In the genomic region with DNA sequence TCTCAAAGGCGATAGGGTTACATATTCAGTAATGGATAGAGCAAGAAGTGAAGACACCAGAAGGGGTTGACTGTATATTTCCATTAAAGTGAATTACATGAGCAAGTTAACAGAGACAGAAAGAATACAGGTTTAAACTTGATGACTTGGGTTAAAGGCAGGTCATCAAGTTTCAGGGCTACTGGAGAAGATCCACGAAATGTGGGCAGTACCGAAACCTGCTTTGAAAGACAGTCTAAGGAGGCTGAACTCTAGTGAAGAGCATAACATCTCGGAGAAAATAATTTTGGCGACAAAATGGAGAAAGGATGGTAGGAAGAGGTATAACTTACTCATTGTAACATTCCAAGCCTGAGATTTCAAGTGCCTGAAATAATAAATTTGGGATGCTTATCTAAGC, we compare ENCODE assay signal across 26 cellular contexts. TPM values are rescaled to one million over a fixed set of nuclear protein-coding genes. Genes with fewer than 3 reads are reported as not detected.
"Had no signal": no experiment of that assay in that cellular context is flagged by ENCODE, and none has a peak within 500 bp of the region (broad histone marks: within the 10 kb centered on the region; RNA-seq: fewer than 3 reads in every experiment).

No MANE protein-coding gene starts in this region.

- H3K4me1 Mint-ChIP-seq: stimulated activated naive B cell treated with anti-CD40 and anti-IgM and Interleukin-4, amounts not matched to agents 10 μg/mL and 1 μg/mL and 100 μg/mL, for 72 hours had no signal

- H3K79me2 ChIP-seq: hepatocyte had no signal

- H3K27me3 Mint-ChIP-seq: progenitor cell of endocrine pancreas; stimulated activated naive B cell treated with anti-CD40 and anti-IgM and Interleukin-4, amounts not matched to agents 10 μg/mL and 1 μg/mL and 100 μg/mL, for 72 hours had no signal

- ATAC-seq: heart right ventricle; left colon; left lung; lower lobe of right lung; naive thymus-derived CD4-positive, alpha-beta T cell; natural killer cell treated with Interleukin-12 subunit alpha and Interleukin-12 subunit beta and Interleukin-15 and Interleukin-18, amount 100 ng/mL, for 72 hours; right lobe of liver; stimulated activated naive B cell treated with anti-CD40 and anti-IgM and Interleukin-4, amounts not matched to agents 10 μg/mL and 1 μg/mL and 100 μg/mL, for 72 hours; stimulated activated naive CD8-positive, alpha-beta T cell treated with anti-CD3 and anti-CD28 coated beads, Interleukin-15, Interleukin-2, amounts not matched to agents 100 U/mL and 50 U/mL, for 24 hours; upper lobe of right lung had no signal

- H3K4me3 ChIP-seq: heart right ventricle, hepatocyte, left lung, lower lobe of right lung, ovary, right atrium auricular region, right lobe of liver, stomach, testis, thyroid gland, transverse colon, upper lobe of right lung had no signal

- H3K9me3 ChIP-seq: left lung, lower lobe of right lung, ovary, right atrium auricular region, right lobe of liver, stomach, testis, thyroid gland, transverse colon, upper lobe of right lung had no signal

- H2AFZ ChIP-seq: hepatocyte had no signal

- H3K9me3 Mint-ChIP-seq: natural killer cell treated with Interleukin-12 subunit alpha and Interleukin-12 subunit beta and Interleukin-15 and Interleukin-18, amount 100 ng/mL, for 72 hours; stimulated activated naive B cell treated with anti-CD40 and anti-IgM and Interleukin-4, amounts not matched to agents 10 μg/mL and 1 μg/mL and 100 μg/mL, for 72 hours had no signal

- H3K36me3 Mint-ChIP-seq: naive thymus-derived CD4-positive, alpha-beta T cell; natural killer cell treated with Interleukin-12 subunit alpha and Interleukin-12 subunit beta and Interleukin-15 and Interleukin-18, amount 100 ng/mL, for 72 hours; stimulated activated naive B cell treated with anti-CD40 and anti-IgM and Interleukin-4, amounts not matched to agents 10 μg/mL and 1 μg/mL and 100 μg/mL, for 72 hours had no signal

- H3K4me1 ChIP-seq: left lung, lower lobe of right lung, right atrium auricular region, right lobe of liver, stomach, testis, thyroid gland, transverse colon, upper lobe of right lung had no signal

- H3K27me3 ChIP-seq: heart right ventricle, hepatocyte, left lung, ovary, right atrium auricular region, right lobe of liver, stomach, testis, thyroid gland, transverse colon, upper lobe of right lung had no signal

- DNase-seq: heart right ventricle; islet precursor cell; left colon; left lung; lower lobe of right lung; mammary epithelial cell; naive thymus-derived CD4-positive, alpha-beta T cell; ovary; right lobe of liver; stimulated activated CD4-positive, alpha-beta T cell treated with anti-CD3 and anti-CD28 coated beads, Interleukin-12 subunit alpha, Interleukin-12 subunit beta, amount 100 ng/mL, for 4 hours; stimulated activated CD4-positive, alpha-beta T cell treated with anti-CD3 and anti-CD28 coated beads, Interleukin-15, amount 100 ng/mL, for 24 hours; stimulated activated CD4-positive, alpha-beta T cell treated with anti-CD3 and anti-CD28 coated beads, Interleukin-2, amount 100 ng/mL, for 24 hours; stimulated activated CD4-positive, alpha-beta T cell treated with anti-CD3 and anti-CD28 coated beads, Interleukin-4, amount 100 ng/mL, for 1 hour; stimulated activated naive B cell treated with anti-CD40 and anti-IgM and Interleukin-4, amounts not matched to agents 10 μg/mL and 1 μg/mL and 100 μg/mL, for 72 hours; stimulated activated naive CD8-positive, alpha-beta T cell treated with anti-CD3 and anti-CD28 coated beads, Interleukin-15, Interleukin-2, amounts not matched to agents 100 U/mL and 50 U/mL, for 24 hours; stomach; testis; thyroid gland; transverse colon; upper lobe of right lung had no signal

- H3K4me2 ChIP-seq: hepatocyte had no signal

- H3K4me3 Mint-ChIP-seq: mesothelial cell of epicardium; naive thymus-derived CD4-positive, alpha-beta T cell; natural killer cell treated with Interleukin-12 subunit alpha and Interleukin-12 subunit beta and Interleukin-15 and Interleukin-18, amount 100 ng/mL, for 72 hours; stimulated activated naive B cell treated with anti-CD40 and anti-IgM and Interleukin-4, amounts not matched to agents 10 μg/mL and 1 μg/mL and 100 μg/mL, for 72 hours had no signal

- FAIRE-seq: urothelium cell line had no signal

- H3K27ac ChIP-seq: heart right ventricle, hepatocyte, left lung, lower lobe of right lung, ovary, right atrium auricular region, right lobe of liver, stomach, testis, thyroid gland, transverse colon, upper lobe of right lung had no signal

- H3K36me3 ChIP-seq: heart right ventricle, left lung, lower lobe of right lung, ovary, right atrium auricular region, right lobe of liver, stomach, thyroid gland, transverse colon, upper lobe of right lung had no signal

- H3K27ac Mint-ChIP-seq: mesothelial cell of epicardium; naive thymus-derived CD4-positive, alpha-beta T cell; natural killer cell treated with Interleukin-12 subunit alpha and Interleukin-12 subunit beta and Interleukin-15 and Interleukin-18, amount 100 ng/mL, for 72 hours; progenitor cell of endocrine pancreas; stimulated activated naive B cell treated with anti-CD40 and anti-IgM and Interleukin-4, amounts not matched to agents 10 μg/mL and 1 μg/mL and 100 μg/mL, for 72 hours had no signal

RNA-seq across cellular contexts. Expression of a gene that starts 26.6 kb away (rescaled TPM):
- polyA plus RNA-seq: naive thymus-derived CD4-positive, alpha-beta T cell had no signal
